ENCODE assay signal across 2 cellular contexts in the genomic region with DNA sequence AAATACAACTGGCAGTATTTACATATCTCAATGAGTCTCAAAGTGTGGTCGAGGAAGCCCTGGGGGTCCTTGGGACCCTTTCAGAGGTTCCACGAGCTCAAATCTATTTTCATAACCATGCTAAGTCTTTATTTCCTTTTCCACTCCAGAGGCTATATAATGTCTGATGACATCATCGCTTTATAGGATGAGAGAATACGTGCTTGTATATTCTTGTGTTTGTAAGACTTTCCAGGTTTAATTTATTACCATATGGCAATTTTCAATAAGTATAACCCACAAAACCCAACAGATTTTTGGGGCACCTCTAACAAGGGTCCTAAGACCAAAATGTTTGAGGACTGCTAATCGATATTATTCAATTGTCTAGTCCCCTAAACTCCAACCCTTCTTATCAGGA.
TF ChIP-seq lines count a peak whose summit lies in the region.

No MANE protein-coding gene starts in this region.

TF ChIP-seq in SK-N-SH, 30 proteins besides CTCF, POLR2A, EP300 and RAD21:
- no peak for TF ChIP-seq SIN3A (IDR thresholded peaks at IDR 0.05; ENCODE audit: borderline replicate concordance, low read depth, low read length)
- TF ChIP-seq NFIC (IDR thresholded peaks at IDR 0.05; ENCODE audit: borderline replicate concordance): no peak
- no peak for TF ChIP-seq FOXJ3 (CRISPR knock-in tag; IDR thresholded peaks at IDR 0.05)
- TF ChIP-seq TEAD4 (IDR thresholded peaks at IDR 0.05; ENCODE audit: borderline replicate concordance, insufficient read depth): no peak
- no peak for TF ChIP-seq MXI1 (IDR thresholded peaks at IDR 0.05; ENCODE audit: low read depth, low read length)

TF ChIP-seq in SK-N-SH treated with all-trans-retinoic acid at 6 μM for 48 hours, 23 proteins besides CTCF, POLR2A, EP300 and RAD21:
- no peak for TF ChIP-seq ISL1 (CRISPR knock-in tag; IDR thresholded peaks at IDR 0.05)
- TF ChIP-seq BACH2 (CRISPR knock-in tag; IDR thresholded peaks at IDR 0.05; ENCODE audit: borderline replicate concordance): no peak
- no peak for TF ChIP-seq ZFP30 (CRISPR knock-in tag; IDR thresholded peaks at IDR 0.05)
- TF ChIP-seq PPARA (CRISPR knock-in tag; IDR thresholded peaks at IDR 0.05; ENCODE audit: borderline replicate concordance): no peak
- TF ChIP-seq, protein P1, sequence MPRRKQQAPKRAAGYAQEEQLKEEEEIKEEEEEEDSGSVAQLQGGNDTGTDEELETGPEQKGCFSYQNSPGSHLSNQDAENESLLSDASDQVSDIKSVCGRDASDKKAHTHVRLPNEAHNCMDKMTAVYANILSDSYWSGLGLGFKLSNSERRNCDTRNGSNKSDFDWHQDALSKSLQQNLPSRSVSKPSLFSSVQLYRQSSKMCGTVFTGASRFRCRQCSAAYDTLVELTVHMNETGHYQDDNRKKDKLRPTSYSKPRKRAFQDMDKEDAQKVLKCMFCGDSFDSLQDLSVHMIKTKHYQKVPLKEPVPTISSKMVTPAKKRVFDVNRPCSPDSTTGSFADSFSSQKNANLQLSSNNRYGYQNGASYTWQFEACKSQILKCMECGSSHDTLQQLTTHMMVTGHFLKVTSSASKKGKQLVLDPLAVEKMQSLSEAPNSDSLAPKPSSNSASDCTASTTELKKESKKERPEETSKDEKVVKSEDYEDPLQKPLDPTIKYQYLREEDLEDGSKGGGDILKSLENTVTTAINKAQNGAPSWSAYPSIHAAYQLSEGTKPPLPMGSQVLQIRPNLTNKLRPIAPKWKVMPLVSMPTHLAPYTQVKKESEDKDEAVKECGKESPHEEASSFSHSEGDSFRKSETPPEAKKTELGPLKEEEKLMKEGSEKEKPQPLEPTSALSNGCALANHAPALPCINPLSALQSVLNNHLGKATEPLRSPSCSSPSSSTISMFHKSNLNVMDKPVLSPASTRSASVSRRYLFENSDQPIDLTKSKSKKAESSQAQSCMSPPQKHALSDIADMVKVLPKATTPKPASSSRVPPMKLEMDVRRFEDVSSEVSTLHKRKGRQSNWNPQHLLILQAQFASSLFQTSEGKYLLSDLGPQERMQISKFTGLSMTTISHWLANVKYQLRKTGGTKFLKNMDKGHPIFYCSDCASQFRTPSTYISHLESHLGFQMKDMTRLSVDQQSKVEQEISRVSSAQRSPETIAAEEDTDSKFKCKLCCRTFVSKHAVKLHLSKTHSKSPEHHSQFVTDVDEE (CRISPR knock-in tag; IDR thresholded peaks at IDR 0.05): no peak
- no peak for TF ChIP-seq TOX (CRISPR knock-in tag; IDR thresholded peaks at IDR 0.05; ENCODE audit: borderline replicate concordance)
- TF ChIP-seq ZFP3 (CRISPR knock-in tag; IDR thresholded peaks at IDR 0.05): no peak
- no peak for TF ChIP-seq TCF4 (CRISPR knock-in tag; IDR thresholded peaks at IDR 0.05; ENCODE audit: borderline replicate concordance)
- TF ChIP-seq RARB (CRISPR knock-in tag; IDR thresholded peaks at IDR 0.05): no peak
- TF ChIP-seq, protein P2, sequence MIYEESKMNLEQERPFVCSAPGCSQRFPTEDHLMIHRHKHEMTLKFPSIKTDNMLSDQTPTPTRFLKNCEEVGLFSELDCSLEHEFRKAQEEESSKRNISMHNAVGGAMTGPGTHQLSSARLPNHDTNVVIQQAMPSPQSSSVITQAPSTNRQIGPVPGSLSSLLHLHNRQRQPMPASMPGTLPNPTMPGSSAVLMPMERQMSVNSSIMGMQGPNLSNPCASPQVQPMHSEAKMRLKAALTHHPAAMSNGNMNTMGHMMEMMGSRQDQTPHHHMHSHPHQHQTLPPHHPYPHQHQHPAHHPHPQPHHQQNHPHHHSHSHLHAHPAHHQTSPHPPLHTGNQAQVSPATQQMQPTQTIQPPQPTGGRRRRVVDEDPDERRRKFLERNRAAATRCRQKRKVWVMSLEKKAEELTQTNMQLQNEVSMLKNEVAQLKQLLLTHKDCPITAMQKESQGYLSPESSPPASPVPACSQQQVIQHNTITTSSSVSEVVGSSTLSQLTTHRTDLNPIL (CRISPR knock-in tag; IDR thresholded peaks at IDR 0.05; ENCODE audit: low read depth): no peak
- TF ChIP-seq ZC3H10 (CRISPR knock-in tag; IDR thresholded peaks at IDR 0.05): no peak
- no peak for TF ChIP-seq OSR1 (CRISPR knock-in tag; IDR thresholded peaks at IDR 0.05)
